8 cellular contexts compared by ENCODE assay signal in genomic region chr1:243325305-243325890, GRCh38.
DNase-seq lines count a peak whose midpoint lies in the region; ATAC-seq and TF ChIP-seq lines count a peak whose summit lies in the region.

No MANE protein-coding gene starts in this region.

- TF ChIP-seq POLR2A in esophagus muscularis mucosa (IDR thresholded peaks at IDR 0.05; ENCODE audit: low read depth): no peak

- no peak overlapping the region for H3K4me2 ChIP-seq in Loucy (ENCODE audit: low read depth, low read length, poor library complexity, severe bottlenecking)
- no peak overlapping the region for H3K4me2 ChIP-seq in SK-N-SH
- H3K4me2 ChIP-seq in parathyroid adenoma (ENCODE audit: low read length): no peak overlapping the region

- H3K9me3 ChIP-seq in Caco-2 (no peaks in the 10 kb centered on the region), Loucy (ENCODE audit: insufficient read depth, low read depth, low read length) (no peaks in the 10 kb centered on the region), SK-N-SH (no peaks in the 10 kb centered on the region), esophagus muscularis mucosa (no peaks in the 10 kb centered on the region), parathyroid adenoma (ENCODE audit: control insufficient read depth, low read length) (no peaks in the 10 kb centered on the region)

- no peak for TF ChIP-seq EP300 in SK-N-SH (IDR thresholded peaks at IDR 0.05; ENCODE audit: borderline replicate concordance in 1 of 2, low read depth in 1 of 2, low read length in 1 of 2)
- TF ChIP-seq EP300 in esophagus muscularis mucosa (IDR thresholded peaks at IDR 0.05): no peak

- H3K79me2 ChIP-seq in Loucy (ENCODE audit: insufficient read depth, low read length): no peaks in the 10 kb centered on the region
- 0 out of 2 replicates have a peak, but pooled peaks cover 3% of the 10 kb centered on the region for H3K79me2 ChIP-seq in SK-N-SH (ENCODE audit: insufficient read depth)
- H3K79me2 ChIP-seq in parathyroid adenoma: no peaks in the 10 kb centered on the region

- WGBS in SK-N-SH (ENCODE audit: low lambda C conversion rate): 0% methylated on average over 1 of the region's 1 CpG
- WGBS in esophagus muscularis mucosa: 3% methylated on average over 1 of the region's 1 CpG

- no peaks in the 10 kb centered on the region for H3K4me1 Mint-ChIP-seq in Caco-2 (ENCODE audit: low read depth, unreplicated experiment)

- H3K36me3 Mint-ChIP-seq in Caco-2 (ENCODE audit: insufficient read depth, unreplicated experiment): no peaks in the 10 kb centered on the region

- no peaks in the 10 kb centered on the region for H3K4me1 ChIP-seq in Caco-2
- H3K4me1 ChIP-seq in Loucy (ENCODE audit: insufficient read depth, low read length, poor library complexity, severe bottlenecking): no peaks in the 10 kb centered on the region
- no peaks in the 10 kb centered on the region; a peak in 1 of 4 replicates for H3K4me1 ChIP-seq in SK-N-SH (ENCODE audit: control insufficient read depth in 1 of 2, insufficient read depth in 2 of 2, low read depth in 1 of 2, low read length in 1 of 2)
- H3K4me1 ChIP-seq in esophagus muscularis mucosa: no peaks in the 10 kb centered on the region
- H3K4me1 ChIP-seq in parathyroid adenoma: no peaks in the 10 kb centered on the region

- H3K4me3 ChIP-seq in Caco-2 (ENCODE audit: low read depth, low read length) (no peak overlapping the region), Loucy (ENCODE audit: low read length, poor library complexity, severe bottlenecking) (no peak overlapping the region), SK-N-SH (ENCODE audit: low read depth in 2 of 2, low read length in 1 of 2) (no peak overlapping the region; a peak in 1 of 4 replicates), esophagus muscularis mucosa (no peak overlapping the region), parathyroid adenoma (ENCODE audit: low read depth, low read length) (no peak overlapping the region)

- no peaks in the 10 kb centered on the region for H3F3A ChIP-seq in Loucy (ENCODE audit: low read depth)
- peaks cover 5% of the 10 kb centered on the region for H3F3A ChIP-seq in SK-N-SH (replicated peaks; ENCODE audit: insufficient read depth)

- H3K27ac Mint-ChIP-seq in Caco-2 (ENCODE audit: unreplicated experiment): no peak overlapping the region

- H3K27me3 ChIP-seq in Caco-2 (replicated peaks; ENCODE audit: control insufficient read depth, insufficient read depth, low read length) (no peaks in the 10 kb centered on the region), Loucy (ENCODE audit: insufficient read depth, low read length, poor library complexity, severe bottlenecking) (no peaks in the 10 kb centered on the region), SK-N-SH (ENCODE audit: insufficient read depth) (no peaks in the 10 kb centered on the region), esophagus muscularis mucosa (no peaks in the 10 kb centered on the region), parathyroid adenoma (ENCODE audit: control insufficient read depth, insufficient read depth, low read length) (no peaks in the 10 kb centered on the region)

- POLR2A ChIA-PET in Caco-2 (lab: Charles Lee) (no interaction called here), SK-N-SH (lab: Yijun Ruan, JAX) (no interaction called here)

- no peak overlapping the region for H3K9ac ChIP-seq in Loucy (ENCODE audit: low read depth, low read length, poor library complexity, severe bottlenecking)
- H3K9ac ChIP-seq in SK-N-SH: no peak overlapping the region
- no peak overlapping the region for H3K9ac ChIP-seq in parathyroid adenoma

- no peak overlapping the region for H2AFZ ChIP-seq in Loucy (ENCODE audit: low read length)
- H2AFZ ChIP-seq in SK-N-SH (ENCODE audit: low read depth): no peak overlapping the region
- H2AFZ ChIP-seq in parathyroid adenoma: no peak overlapping the region

- intact Hi-C loops in Caco-2 (cut with micrococcal nuclease; ENCODE audit: unreplicated experiment) (loop anchor here (1.0 to 10.0 kb wide), 3 partner anchors 71 to 858 kb away; no protein-coding TSS in a partner anchor), esophagus muscularis mucosa (cut with DNase I) (loop anchor here (5.0 kb wide), 1 partner anchor 858 kb away; no protein-coding TSS in a partner anchor)

- H3K9me3 Mint-ChIP-seq in Caco-2 (ENCODE audit: unreplicated experiment): no peaks in the 10 kb centered on the region

- peak; percentile 93 for TF ChIP-seq RAD21 in SK-N-SH (IDR thresholded peaks at IDR 0.05; ENCODE audit: low read length)

- no peaks in the 10 kb centered on the region for H3K9me2 ChIP-seq in Loucy (replicated peaks; ENCODE audit: low read depth, low read length)
- no peaks in the 10 kb centered on the region for H3K9me2 ChIP-seq in SK-N-SH

- H3K27me3 Mint-ChIP-seq in Caco-2 (ENCODE audit: insufficient read depth, unreplicated experiment): no peaks in the 10 kb centered on the region

- no peak overlapping the region for H3K4me3 Mint-ChIP-seq in Caco-2 (ENCODE audit: unreplicated experiment)

- H3K36me3 ChIP-seq in Caco-2 (ENCODE audit: control insufficient read depth, insufficient read depth, low read length): no peaks in the 10 kb centered on the region
- H3K36me3 ChIP-seq in Loucy (ENCODE audit: insufficient read depth, low read length): no peaks in the 10 kb centered on the region
- H3K36me3 ChIP-seq in SK-N-SH (replicated peaks in 1 of 2; ENCODE audit: control insufficient read depth in 1 of 2, insufficient read depth in 2 of 2, low read length in 1 of 2): peaks cover 6 to 9% of the 10 kb centered on the region in 2 experiments
- peaks cover 0 to 11% (median 2%) of the 10 kb centered on the region in 4 donors for H3K36me3 ChIP-seq in esophagus muscularis mucosa
- no peaks in the 10 kb centered on the region for H3K36me3 ChIP-seq in parathyroid adenoma (ENCODE audit: control insufficient read depth, insufficient read depth, low read length)

- peak; percentile 67 for ATAC-seq in GM18861 (IDR thresholded peaks at IDR 0.05; ENCODE audit: unreplicated experiment)

- no peaks in the 10 kb centered on the region for H4K20me1 ChIP-seq in Loucy (ENCODE audit: insufficient read depth, low read length, poor library complexity, severe bottlenecking)
- H4K20me1 ChIP-seq in SK-N-SH (ENCODE audit: insufficient read depth): no peaks in the 10 kb centered on the region

- CTCF ChIA-PET in Caco-2 (lab: Charles Lee) (no interaction called here), SK-N-SH (lab: Yijun Ruan, JAX) (interaction anchor here (0.9 to 1.4 kb wide), 2 partner anchors 13 to 701 kb away, joined by 3 to 4 read pairs; no protein-coding TSS in a partner anchor)

- no TSS peak for BruUV-seq in Caco-2 (replicated peaks; lab: Mats Ljungman, UMichigan)

- H3K27ac ChIP-seq in SK-N-SH (ENCODE audit: low read depth in 2 of 2, low read length in 1 of 2) (no peak overlapping the region), esophagus muscularis mucosa (replicated peaks in 1 of 4) (no peak overlapping the region), parathyroid adenoma (no peak overlapping the region)

- DNase-seq in Caco-2 (peak in 1 of 2 experiments; percentile 56), SK-N-SH (peak; percentile 39), esophagus muscularis mucosa (ENCODE audit: extremely low spot score) (no peak), GOT3 (lab: John Stamatoyannopoulos, UW) (no peak), NK-92 (lab: John Stamatoyannopoulos, UW; ENCODE audit: unreplicated experiment) (no peak)

- peak; percentile 57 to 67 for TF ChIP-seq CTCF in Caco-2 (IDR thresholded peaks at IDR 0.05; ENCODE audit: insufficient read depth in 1 of 2, low read depth in 1 of 2, low read length in 1 of 2, severe bottlenecking in 1 of 2, unreplicated experiment in 1 of 2)
- TF ChIP-seq CTCF in Loucy (conservative IDR thresholded peaks at IDR 0.05; ENCODE audit: low read length): peak; percentile 81
- TF ChIP-seq CTCF in SK-N-SH (IDR thresholded peaks at IDR 0.05): peak; percentile 87
- TF ChIP-seq CTCF in esophagus muscularis mucosa (IDR thresholded peaks at IDR 0.05): peak; percentile 76 to 85 (median 80)
- TF ChIP-seq CTCF in parathyroid adenoma (IDR thresholded peaks at IDR 0.05): peak; percentile 61

TF ChIP-seq in SK-N-SH, 30 proteins besides CTCF, POLR2A, EP300 and RAD21:
- peak; percentile 72 for TF ChIP-seq SMC3 (IDR thresholded peaks at IDR 0.05; ENCODE audit: low read depth, low read length)
- TF ChIP-seq, protein P1, sequence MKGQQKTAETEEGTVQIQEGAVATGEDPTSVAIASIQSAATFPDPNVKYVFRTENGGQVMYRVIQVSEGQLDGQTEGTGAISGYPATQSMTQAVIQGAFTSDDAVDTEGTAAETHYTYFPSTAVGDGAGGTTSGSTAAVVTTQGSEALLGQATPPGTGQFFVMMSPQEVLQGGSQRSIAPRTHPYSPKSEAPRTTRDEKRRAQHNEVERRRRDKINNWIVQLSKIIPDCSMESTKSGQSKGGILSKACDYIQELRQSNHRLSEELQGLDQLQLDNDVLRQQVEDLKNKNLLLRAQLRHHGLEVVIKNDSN (IDR thresholded peaks at IDR 0.05; ENCODE audit: borderline replicate concordance, low read depth): no peak
